ENCODE assay signal across 8 cellular contexts in the genomic region with DNA sequence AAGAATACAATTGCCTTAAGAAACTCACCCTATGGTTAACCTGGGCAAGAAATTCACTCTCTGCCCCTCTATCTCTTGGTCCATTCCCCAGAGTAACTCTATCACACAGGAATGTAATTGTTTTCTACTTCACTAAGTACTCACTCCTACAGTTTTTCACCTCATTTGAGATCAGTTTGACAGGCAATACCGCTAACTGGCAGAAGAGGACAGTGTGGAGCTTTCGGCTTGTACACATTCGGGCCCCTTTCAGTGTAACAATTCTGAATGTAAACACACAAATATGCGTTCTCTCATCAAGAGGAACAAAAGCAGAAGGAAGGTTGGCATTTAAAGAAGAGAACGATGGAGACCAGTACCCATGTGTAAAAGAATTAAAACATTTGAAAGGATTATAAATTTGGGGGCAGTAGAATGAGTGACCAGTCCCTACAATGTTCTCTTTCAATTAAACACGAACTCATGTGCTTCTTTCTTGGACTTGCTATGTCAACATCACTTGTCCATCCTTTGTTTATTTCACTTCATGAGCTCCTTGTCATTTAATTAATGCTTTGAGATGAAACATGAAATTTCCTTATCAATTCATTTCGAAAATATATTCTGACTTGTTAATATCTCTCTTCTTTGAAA.
DNase-seq lines count a peak whose midpoint lies in the region; ATAC-seq and TF ChIP-seq lines count a peak whose summit lies in the region.

No MANE protein-coding gene starts in this region.

- no peaks in the 10 kb centered on the region for H3K36me3 Mint-ChIP-seq in activated CD4-positive, alpha-beta T cell treated with anti-CD3 and anti-CD28 coated beads, Interleukin-2, amount 10 ng/mL, durations not matched to agents 24 days and 14 days (ENCODE audit: low read depth)

- ATAC-seq in GM18870 (IDR thresholded peaks at IDR 0.05; ENCODE audit: unreplicated experiment) (peak; percentile 64), HG02588 (IDR thresholded peaks at IDR 0.05; ENCODE audit: unreplicated experiment) (no peak)

- intact Hi-C loops in activated CD4-positive, alpha-beta T cell treated with anti-CD3 and anti-CD28 coated beads, Interleukin-2, amount 10 ng/mL, durations not matched to agents 24 days and 14 days (cut with micrococcal nuclease): no loop called here

- H3K27ac Mint-ChIP-seq in activated CD4-positive, alpha-beta T cell treated with anti-CD3 and anti-CD28 coated beads, Interleukin-2, amount 10 ng/mL, durations not matched to agents 24 days and 14 days: no peak overlapping the region

- TF ChIP-seq CTCF in choroid plexus epithelial cell (conservative IDR thresholded peaks at IDR 0.05; ENCODE audit: low read depth, low read length): peak; percentile 96

- H3K9me3 Mint-ChIP-seq in activated CD4-positive, alpha-beta T cell treated with anti-CD3 and anti-CD28 coated beads, Interleukin-2, amount 10 ng/mL, durations not matched to agents 24 days and 14 days: no peaks in the 10 kb centered on the region

- no peaks in the 10 kb centered on the region for H3K27me3 Mint-ChIP-seq in activated CD4-positive, alpha-beta T cell treated with anti-CD3 and anti-CD28 coated beads, Interleukin-2, amount 10 ng/mL, durations not matched to agents 24 days and 14 days

- H3K4me1 Mint-ChIP-seq in activated CD4-positive, alpha-beta T cell treated with anti-CD3 and anti-CD28 coated beads, Interleukin-2, amount 10 ng/mL, durations not matched to agents 24 days and 14 days: no peaks in the 10 kb centered on the region

- H3K4me3 Mint-ChIP-seq in activated CD4-positive, alpha-beta T cell treated with anti-CD3 and anti-CD28 coated beads, Interleukin-2, amount 10 ng/mL, durations not matched to agents 24 days and 14 days: no peak overlapping the region

- no peak overlapping the region for H3K4me3 ChIP-seq in choroid plexus epithelial cell (ENCODE audit: low read depth, low read length)

- peak; percentile 15 for DNase-seq in AG20443 (ENCODE audit: low spot score)
- peak; percentile 46 for DNase-seq in NCI-H2081 treated with DMSO at 0.1 percent for 48 hours (lab: John Stamatoyannopoulos, UW)
- DNase-seq in choroid plexus epithelial cell (ENCODE audit: low read depth): peak; percentile 66
- peak; percentile 29 for DNase-seq in pons (ENCODE audit: low spot score)
- no peak for DNase-seq in NCI-H1048 (lab: John Stamatoyannopoulos, UW)
- no peak for DNase-seq in activated CD4-positive, alpha-beta T cell treated with anti-CD3 and anti-CD28 coated beads, Interleukin-2, amount 10 ng/mL, durations not matched to agents 24 days and 14 days

Comparison
In these comparisons a context has a peak if more than half of its experiments do, and no peak if none do; other contexts are left out.
1. DNase-seq: peak in AG20443 (single experiment), NCI-H2081 treated with DMSO at 0.1 percent for 48 hours (single experiment), choroid plexus epithelial cell (single experiment) and pons (single experiment); none in NCI-H1048 (single experiment) and activated CD4-positive, alpha-beta T cell treated with anti-CD3 and anti-CD28 coated beads, Interleukin-2, amount 10 ng/mL, durations not matched to agents 24 days and 14 days (single experiment).